18 cellular contexts compared by ENCODE assay signal in the genomic region with DNA sequence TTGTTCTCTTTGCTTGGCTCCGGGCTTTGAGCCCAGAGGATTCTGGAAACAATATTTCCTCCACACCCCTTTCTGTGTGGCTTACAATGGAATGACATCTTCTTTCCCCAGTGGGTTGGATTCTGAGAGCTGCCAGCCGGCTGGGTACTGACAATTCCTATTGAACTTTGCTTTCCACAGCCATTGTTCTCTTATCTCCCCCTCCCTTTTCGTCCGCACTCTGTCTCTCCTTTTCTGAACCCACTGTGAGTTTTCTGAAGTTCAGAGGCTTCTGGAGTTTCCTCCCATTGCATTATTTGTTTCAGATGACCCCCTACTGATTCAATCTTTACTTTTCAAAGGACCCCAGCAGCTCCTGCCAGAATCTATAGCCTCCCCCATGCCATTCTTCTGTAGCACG. TPM values are rescaled to one million over a fixed set of nuclear protein-coding genes. Genes with fewer than 3 reads are reported as not detected.
DNase-seq lines count a peak whose midpoint lies in the region; ATAC-seq and TF ChIP-seq lines count a peak whose summit lies in the region.
"Had no signal": no experiment of that assay in that cellular context is flagged by ENCODE, and none has a peak within 500 bp of the region (broad histone marks: within the 10 kb centered on the region; RNA-seq: fewer than 3 reads in every experiment).

No MANE protein-coding gene starts in this region.

- H3K36me3 ChIP-seq in HUES64 (ENCODE audit: insufficient read depth, low read length) (no peaks in the 10 kb centered on the region), PC-9 (ENCODE audit: low read depth) (no peaks in the 10 kb centered on the region)

- H3F3A ChIP-seq in PC-9 (ENCODE audit: insufficient read depth, low read depth), result no peaks in the 10 kb centered on the region

- H4K20me1 ChIP-seq in PC-9 (ENCODE audit: insufficient read depth), result no peaks in the 10 kb centered on the region

- H3K9me3 Mint-ChIP-seq in nephron progenitor cell, result no peaks in the 10 kb centered on the region
- H3K9me3 Mint-ChIP-seq: central memory CD8-positive, alpha-beta T cell had no signal

- H3K79me2 ChIP-seq in PC-9 (ENCODE audit: low read depth), result no peaks in the 10 kb centered on the region

- H3K36me3 Mint-ChIP-seq in nephron progenitor cell (ENCODE audit: low read depth), result no peaks in the 10 kb centered on the region
- H3K36me3 Mint-ChIP-seq: activated naive CD8-positive, alpha-beta T cell had no signal

- H3K4me2 ChIP-seq in PC-9, result no peak overlapping the region

- 1% methylated on average over 5 of the region's 5 CpGs for WGBS in HUES64

- H3K27ac Mint-ChIP-seq in nephron progenitor cell, result peak overlapping the region; percentile 2
- H3K27ac Mint-ChIP-seq: activated CD4-positive, alpha-beta T cell treated with anti-CD3 and anti-CD28 coated beads for 36 hours; activated naive CD8-positive, alpha-beta T cell had no signal

- peaks cover 9% of the 10 kb centered on the region for H3K27me3 Mint-ChIP-seq in nephron progenitor cell (ENCODE audit: low read depth, poor library complexity)
- H3K27me3 Mint-ChIP-seq: activated naive CD8-positive, alpha-beta T cell had no signal

- no peak for ATAC-seq in sciatic nerve
- ATAC-seq in HG02798 (IDR thresholded peaks at IDR 0.05; ENCODE audit: poor library complexity, unreplicated experiment), result no peak
- ATAC-seq in GM18517 (IDR thresholded peaks at IDR 0.05; ENCODE audit: unreplicated experiment), result no peak
- ATAC-seq: activated CD4-positive, alpha-beta T cell treated with anti-CD3 and anti-CD28 coated beads for 36 hours had no signal

- H3K9ac ChIP-seq in HUES64 (ENCODE audit: low read depth, low read length), result no peak overlapping the region

- no TSS peak for BruUV-seq in PC-9 (replicated peaks; lab: Mats Ljungman, UMichigan)

- peaks cover 21% of the 10 kb centered on the region for H3K4me1 Mint-ChIP-seq in nephron progenitor cell
- H3K4me1 Mint-ChIP-seq: activated CD4-positive, alpha-beta T cell treated with anti-CD3 and anti-CD28 coated beads for 36 hours; central memory CD8-positive, alpha-beta T cell had no signal

- no peaks in the 10 kb centered on the region for H3K9me2 ChIP-seq in PC-9 (ENCODE audit: insufficient read depth)

- H3K27ac ChIP-seq in HUES64 (ENCODE audit: low read depth, low read length) (peak overlapping the region; percentile 43; the same call in 1 of the 2 replicates), PC-9 (no peak overlapping the region)
- H3K27ac ChIP-seq: epithelial cell of prostate had no signal

- CTCF ChIA-PET in PC-9 (lab: Charles Lee), result interaction anchor here (0.6 kb wide), 1 partner anchor 204 kb away, joined by 3 read pairs; no protein-coding TSS in a partner anchor

- H3K4me1 ChIP-seq in HUES64 (ENCODE audit: insufficient read depth, low read length) (peaks cover 36% of the 10 kb centered on the region; the same call in 1 of the 2 replicates), PC-9 (replicated peaks; ENCODE audit: insufficient read depth) (no peaks in the 10 kb centered on the region)

- H3K9me3 ChIP-seq in HUES64 (ENCODE audit: insufficient read depth, low read depth, low read length), result no peaks in the 10 kb centered on the region
- H3K9me3 ChIP-seq in PC-9 (ENCODE audit: insufficient read depth, low read depth), result no peaks in the 10 kb centered on the region

- no peaks in the 10 kb centered on the region for H3K27me3 ChIP-seq in HUES64 (ENCODE audit: insufficient read depth, low read length)
- no peaks in the 10 kb centered on the region for H3K27me3 ChIP-seq in PC-9 (ENCODE audit: insufficient read depth, low read depth)

- H2AFZ ChIP-seq in PC-9, result no peak overlapping the region

- intact Hi-C loops in sciatic nerve (cut with DNase I), result no loop called here
- intact Hi-C loops in PC-9 (cut with micrococcal nuclease; ENCODE audit: unreplicated experiment), result no loop called here

- H3K4me3 Mint-ChIP-seq in nephron progenitor cell, result no peak overlapping the region
- H3K4me3 Mint-ChIP-seq: activated CD4-positive, alpha-beta T cell treated with anti-CD3 and anti-CD28 coated beads for 36 hours; activated naive CD8-positive, alpha-beta T cell; central memory CD8-positive, alpha-beta T cell had no signal

- no peak for TF ChIP-seq CTCF in nephron progenitor cell (IDR thresholded peaks at IDR 0.05)
- TF ChIP-seq CTCF in PC-9 (conservative IDR thresholded peaks at IDR 0.05), result no peak

- DNase-seq in ELF-1 (ENCODE audit: low read depth, low spot score), result peak; percentile 41
- peak; percentile 76 for DNase-seq in globus pallidus (ENCODE audit: low spot score)
- DNase-seq in nephron progenitor cell, result no peak
- no peak for DNase-seq in sciatic nerve (ENCODE audit: low spot score)
- DNase-seq in PC-9, result no peak
- DNase-seq: activated CD4-positive, alpha-beta T cell treated with anti-CD3 and anti-CD28 coated beads for 36 hours; DMS79 treated with DMSO at 0.1 percent for 48 hours; NCI-H1048; NCI-H774; stimulated activated CD4-positive, alpha-beta T cell treated with anti-CD3 and anti-CD28 coated beads, Interleukin-4, amount 100 ng/mL, for 24 hours; T-helper 2 cell had no signal

- POLR2A ChIA-PET in PC-9 (lab: Charles Lee; ENCODE audit: unreplicated experiment), result no interaction called here

- peak overlapping the region; percentile 13 for H3K4me3 ChIP-seq in HUES64 (ENCODE audit: low read length)
- no peak overlapping the region for H3K4me3 ChIP-seq in PC-9

RNA-seq across cellular contexts. Expression of a gene that starts 10.4 kb away (rescaled TPM):
- not detected for polyA plus RNA-seq in HUES64 (2013, experiment 1 of 2)
- not detected for polyA plus RNA-seq in HUES64 (2013, experiment 2 of 2)
- total RNA-seq in sciatic nerve (not detected), PC-9 (2021) (not detected in 2 replicates)
- total RNA-seq: activated CD4-positive, alpha-beta T cell treated with anti-CD3 and anti-CD28 coated beads for 36 hours had no signal
- polyA plus RNA-seq: BJ had no signal

Comparison
In these comparisons a context has a peak if more than half of its experiments do, and no peak if none do; other contexts are left out.
1. DNase-seq: peak in ELF-1 (single experiment) and globus pallidus (single experiment); none in nephron progenitor cell (single experiment), sciatic nerve (single experiment) and PC-9 (0 of 2).